ENCODE assay signal across 1 cellular context in the genomic region with DNA sequence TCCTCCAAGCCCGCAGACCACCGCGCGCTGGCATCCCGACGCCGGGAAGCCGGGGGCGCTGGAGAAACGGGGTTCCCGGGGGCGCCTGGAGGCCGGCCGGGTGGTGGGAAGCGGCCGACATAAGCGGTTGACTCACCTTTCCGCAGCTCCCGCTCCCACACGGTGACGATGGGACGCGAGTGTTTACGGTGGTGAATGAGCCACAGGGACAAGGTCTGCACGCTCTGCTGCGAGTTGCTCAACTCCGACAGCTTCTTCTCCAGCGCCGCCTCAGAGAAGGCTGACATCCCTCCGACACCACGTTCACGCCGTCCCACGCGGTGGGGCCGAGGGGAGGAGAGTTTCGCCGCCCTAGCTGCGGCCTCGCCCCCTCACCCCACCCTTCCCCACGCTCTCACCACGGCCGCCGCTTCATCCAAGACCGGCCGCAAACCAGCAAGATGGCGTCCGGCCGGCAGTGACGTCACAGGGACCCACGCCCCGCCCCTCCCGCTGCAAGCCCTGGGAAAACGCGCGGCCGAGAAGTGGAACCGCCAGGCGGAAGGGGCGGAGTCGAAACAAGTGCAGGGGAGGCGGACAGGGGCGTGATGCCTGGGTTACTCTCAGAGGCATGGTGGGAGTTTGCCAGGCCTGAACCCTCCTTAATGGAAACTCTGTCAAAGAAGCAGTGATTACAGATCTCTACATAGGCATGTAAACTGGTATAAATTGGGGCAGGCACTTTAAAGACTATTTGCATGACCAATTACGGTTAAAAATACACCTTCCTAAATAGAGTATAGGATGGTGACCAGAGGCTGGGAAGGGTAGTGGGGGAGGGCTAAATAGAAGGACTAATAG.
TF ChIP-seq lines count a peak whose summit lies in the region.

A gene with protein sequence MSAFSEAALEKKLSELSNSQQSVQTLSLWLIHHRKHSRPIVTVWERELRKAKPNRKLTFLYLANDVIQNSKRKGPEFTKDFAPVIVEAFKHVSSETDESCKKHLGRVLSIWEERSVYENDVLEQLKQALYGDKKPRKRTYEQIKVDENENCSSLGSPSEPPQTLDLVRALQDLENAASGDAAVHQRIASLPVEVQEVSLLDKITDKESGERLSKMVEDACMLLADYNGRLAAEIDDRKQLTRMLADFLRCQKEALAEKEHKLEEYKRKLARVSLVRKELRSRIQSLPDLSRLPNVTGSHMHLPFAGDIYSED (minus strand): TSS at position 442 of the 840 bp plus-strand sequence. CDS start 155 bp downstream, at position 287.

TF ChIP-seq in HepG2, 621 proteins besides CTCF, POLR2A, EP300 and RAD21 (continued from another document and continues in another):
- TF ChIP-seq ATF6 (CRISPR knock-in tag; conservative IDR thresholded peaks at IDR 0.05) = no peak
- peak; percentile 79; the same call in 1 of the 2 replicates for TF ChIP-seq ZNF160 (CRISPR knock-in tag; IDR thresholded peaks at IDR 0.05)
- TF ChIP-seq ZNF142 (CRISPR knock-in tag; IDR thresholded peaks at IDR 0.05) = no peak
- TF ChIP-seq SRSF1 (optimal IDR thresholded peaks at IDR 0.05; ENCODE audit: low read depth, low read length) = no peak
- TF ChIP-seq ZNF446 (CRISPR knock-in tag; IDR thresholded peaks at IDR 0.05) = peak; percentile 88
- TF ChIP-seq KDM2A (CRISPR knock-in tag; IDR thresholded peaks at IDR 0.05; ENCODE audit: borderline replicate concordance, low read depth) = peak; percentile 86
- no peak for TF ChIP-seq ZKSCAN5 (CRISPR knock-in tag; IDR thresholded peaks at IDR 0.05)
- TF ChIP-seq, protein P1, sequence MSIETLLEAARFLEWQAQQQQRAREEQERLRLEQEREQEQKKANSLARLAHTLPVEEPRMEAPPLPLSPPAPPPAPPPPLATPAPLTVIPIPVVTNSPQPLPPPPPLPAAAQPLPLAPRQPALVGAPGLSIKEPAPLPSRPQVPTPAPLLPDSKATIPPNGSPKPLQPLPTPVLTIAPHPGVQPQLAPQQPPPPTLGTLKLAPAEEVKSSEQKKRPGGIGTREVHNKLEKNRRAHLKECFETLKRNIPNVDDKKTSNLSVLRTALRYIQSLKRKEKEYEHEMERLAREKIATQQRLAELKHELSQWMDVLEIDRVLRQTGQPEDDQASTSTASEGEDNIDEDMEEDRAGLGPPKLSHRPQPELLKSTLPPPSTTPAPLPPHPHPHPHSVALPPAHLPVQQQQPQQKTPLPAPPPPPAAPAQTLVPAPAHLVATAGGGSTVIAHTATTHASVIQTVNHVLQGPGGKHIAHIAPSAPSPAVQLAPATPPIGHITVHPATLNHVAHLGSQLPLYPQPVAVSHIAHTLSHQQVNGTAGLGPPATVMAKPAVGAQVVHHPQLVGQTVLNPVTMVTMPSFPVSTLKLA (IDR thresholded peaks at IDR 0.05) = peak; percentile 32
- TF ChIP-seq NR1H2 (CRISPR knock-in tag; IDR thresholded peaks at IDR 0.05; ENCODE audit: borderline replicate concordance, low read depth) = 0 out of 2 replicates have a peak, but pooled peaks have one; percentile 24
- TF ChIP-seq ZNF546 (CRISPR knock-in tag; conservative IDR thresholded peaks at IDR 0.05) = no peak
- TF ChIP-seq TIGD3 (CRISPR knock-in tag; IDR thresholded peaks at IDR 0.05; ENCODE audit: borderline replicate concordance) = no peak
- TF ChIP-seq, protein P2, sequence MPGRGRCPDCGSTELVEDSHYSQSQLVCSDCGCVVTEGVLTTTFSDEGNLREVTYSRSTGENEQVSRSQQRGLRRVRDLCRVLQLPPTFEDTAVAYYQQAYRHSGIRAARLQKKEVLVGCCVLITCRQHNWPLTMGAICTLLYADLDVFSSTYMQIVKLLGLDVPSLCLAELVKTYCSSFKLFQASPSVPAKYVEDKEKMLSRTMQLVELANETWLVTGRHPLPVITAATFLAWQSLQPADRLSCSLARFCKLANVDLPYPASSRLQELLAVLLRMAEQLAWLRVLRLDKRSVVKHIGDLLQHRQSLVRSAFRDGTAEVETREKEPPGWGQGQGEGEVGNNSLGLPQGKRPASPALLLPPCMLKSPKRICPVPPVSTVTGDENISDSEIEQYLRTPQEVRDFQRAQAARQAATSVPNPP (CRISPR knock-in tag; IDR thresholded peaks at IDR 0.05) = no peak
- TF ChIP-seq NCOA2 (CRISPR knock-in tag; IDR thresholded peaks at IDR 0.05) = no peak
- no peak for TF ChIP-seq ZNF124 (CRISPR knock-in tag; IDR thresholded peaks at IDR 0.05)
- peak; percentile 74; the same call in 1 of the 2 replicates for TF ChIP-seq MIER3 (CRISPR knock-in tag; IDR thresholded peaks at IDR 0.05; ENCODE audit: borderline replicate concordance)
- TF ChIP-seq ZNF577 (CRISPR knock-in tag; IDR thresholded peaks at IDR 0.05; ENCODE audit: borderline replicate concordance, low read depth) = no peak
- TF ChIP-seq ZNF747 (CRISPR knock-in tag; IDR thresholded peaks at IDR 0.05; ENCODE audit: borderline replicate concordance) = no peak; the same call in 1 of the 2 replicates
- TF ChIP-seq ZNF720 (CRISPR knock-in tag; IDR thresholded peaks at IDR 0.05) = no peak
- TF ChIP-seq TCF7 (IDR thresholded peaks at IDR 0.05; ENCODE audit: low read depth) = no peak
- TF ChIP-seq ZNF224 (CRISPR knock-in tag; IDR thresholded peaks at IDR 0.05) = 0 out of 2 replicates have a peak, but pooled peaks have one; percentile 83
- TF ChIP-seq ZNF317 (CRISPR knock-in tag; IDR thresholded peaks at IDR 0.05) = 0 out of 2 replicates have a peak, but pooled peaks have one; percentile 17
- no peak for TF ChIP-seq CHD4 (IDR thresholded peaks at IDR 0.05; ENCODE audit: borderline replicate concordance, low read length)
- TF ChIP-seq, protein P3, sequence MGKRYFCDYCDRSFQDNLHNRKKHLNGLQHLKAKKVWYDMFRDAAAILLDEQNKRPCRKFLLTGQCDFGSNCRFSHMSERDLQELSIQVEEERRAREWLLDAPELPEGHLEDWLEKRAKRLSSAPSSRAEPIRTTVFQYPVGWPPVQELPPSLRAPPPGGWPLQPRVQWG (CRISPR knock-in tag; IDR thresholded peaks at IDR 0.05; ENCODE audit: borderline replicate concordance, low read depth) = no peak
- TF ChIP-seq ZMYM4 (CRISPR knock-in tag; IDR thresholded peaks at IDR 0.05) = peak; percentile 96
- peak; percentile 50; the same call in 1 of the 2 replicates for TF ChIP-seq ZNF264 (CRISPR knock-in tag; IDR thresholded peaks at IDR 0.05)
- TF ChIP-seq, protein P4, sequence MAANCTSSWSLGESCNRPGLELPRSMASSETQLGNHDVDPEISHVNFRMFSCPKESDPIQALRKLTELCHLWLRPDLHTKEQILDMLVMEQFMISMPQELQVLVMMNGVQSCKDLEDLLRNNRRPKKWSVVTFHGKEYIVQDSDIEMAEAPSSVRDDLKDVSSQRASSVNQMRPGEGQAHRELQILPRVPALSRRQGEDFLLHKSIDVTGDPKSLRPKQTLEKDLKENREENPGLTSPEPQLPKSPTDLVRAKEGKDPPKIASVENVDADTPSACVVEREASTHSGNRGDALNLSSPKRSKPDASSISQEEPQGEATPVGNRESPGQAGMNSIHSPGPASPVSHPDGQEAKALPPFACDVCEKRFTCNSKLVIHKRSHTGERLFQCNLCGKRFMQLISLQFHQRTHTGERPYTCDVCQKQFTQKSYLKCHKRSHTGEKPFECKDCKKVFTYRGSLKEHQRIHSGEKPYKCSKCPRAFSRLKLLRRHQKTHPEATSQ (CRISPR knock-in tag; IDR thresholded peaks at IDR 0.05; ENCODE audit: borderline replicate concordance) = no peak
- no peak for TF ChIP-seq STAT5B (CRISPR knock-in tag; IDR thresholded peaks at IDR 0.05)
- TF ChIP-seq ZFYVE20 (CRISPR knock-in tag; IDR thresholded peaks at IDR 0.05; ENCODE audit: borderline replicate concordance, low read depth) = no peak
- peak; percentile 80 for TF ChIP-seq HOXA5 (CRISPR knock-in tag; IDR thresholded peaks at IDR 0.05)
- no peak for TF ChIP-seq PRPF4 (IDR thresholded peaks at IDR 0.05; ENCODE audit: low read depth, low read length, poor library complexity, severe bottlenecking)
- no peak for TF ChIP-seq SMC3 (IDR thresholded peaks at IDR 0.05; ENCODE audit: low read length)
- no peak for TF ChIP-seq ESRRA (CRISPR knock-in tag; IDR thresholded peaks at IDR 0.05; ENCODE audit: low read depth)
- no peak for TF ChIP-seq MTF2 (CRISPR knock-in tag; IDR thresholded peaks at IDR 0.05; ENCODE audit: borderline replicate concordance)
- TF ChIP-seq TARDBP (CRISPR knock-in tag; IDR thresholded peaks at IDR 0.05) = peak; percentile 59; the same call in 1 of the 2 replicates
- TF ChIP-seq BRCA1 (CRISPR knock-in tag; IDR thresholded peaks at IDR 0.05) = 0 out of 2 replicates have a peak, but pooled peaks have one; percentile 36
- no peak for TF ChIP-seq ZNF382 (CRISPR knock-in tag; IDR thresholded peaks at IDR 0.05; ENCODE audit: borderline replicate concordance)
- peak; percentile 26; the same call in 1 of the 2 replicates for TF ChIP-seq BRD4 (CRISPR knock-in tag; IDR thresholded peaks at IDR 0.05)
- no peak for TF ChIP-seq RFXANK (CRISPR knock-in tag; IDR thresholded peaks at IDR 0.05)
- TF ChIP-seq NFE2L1 (CRISPR knock-in tag; IDR thresholded peaks at IDR 0.05; ENCODE audit: borderline replicate concordance) = no peak
- TF ChIP-seq ATF4 (CRISPR knock-in tag; IDR thresholded peaks at IDR 0.05) = peak in 1 of 2 experiments; percentile 31; a peak in 1 of 4 replicates
- TF ChIP-seq RAD51 (IDR thresholded peaks at IDR 0.05; ENCODE audit: borderline replicate concordance) = no peak
- TF ChIP-seq LCORL (IDR thresholded peaks at IDR 0.05) = no peak
- TF ChIP-seq LCORL (CRISPR knock-in tag; IDR thresholded peaks at IDR 0.05) = no peak
- peak; percentile 55; the same call in 1 of the 2 replicates for TF ChIP-seq ZMYM2 (CRISPR knock-in tag; IDR thresholded peaks at IDR 0.05)
